22 cellular contexts compared by ENCODE assay signal in the genomic region with DNA sequence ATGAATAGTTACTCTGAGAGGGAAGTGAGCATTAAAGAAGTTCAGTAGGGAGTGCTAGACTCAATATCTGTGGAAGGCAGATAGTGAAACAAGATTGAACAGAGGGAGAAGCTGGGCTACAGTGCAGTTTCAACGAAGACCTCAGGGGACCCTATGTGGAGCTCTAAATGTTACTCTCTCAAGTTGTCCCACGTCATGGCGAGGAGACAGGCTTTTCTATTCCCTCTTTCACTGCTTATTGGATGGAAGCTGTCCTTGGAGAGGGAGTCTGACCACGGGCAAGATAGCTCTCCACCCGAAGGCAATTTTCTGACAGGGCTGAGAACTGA. TPM values are rescaled to one million over a fixed set of nuclear protein-coding genes. Genes with fewer than 3 reads are reported as not detected.
"Had no signal": no experiment of that assay in that cellular context is flagged by ENCODE, and none has a peak within 500 bp of the region (broad histone marks: within the 10 kb centered on the region; RNA-seq: fewer than 3 reads in every experiment).

No MANE protein-coding gene starts in this region.

- H3K27me3 ChIP-seq: esophagus muscularis mucosa, gastrocnemius medialis, heart right ventricle, neutrophil, sigmoid colon, suprapubic skin, tibial artery, upper lobe of left lung, uterus had no signal

- FAIRE-seq: islet of Langerhans had no signal

- DNase-seq: cortex of kidney; effector memory CD8-positive, alpha-beta T cell; gastrocnemius medialis; heart right ventricle; hypothalamus; kidney glomerular epithelial cell; mucosa of descending colon; naive thymus-derived CD8-positive, alpha-beta T cell; posterior cingulate gyrus; sigmoid colon; stimulated activated CD4-positive, alpha-beta T cell treated with anti-CD3 and anti-CD28 coated beads, Interleukin-2, amount 100 ng/mL, for 24 hours; stimulated activated naive CD8-positive, alpha-beta T cell treated with anti-CD3 and anti-CD28 coated beads, Interleukin-15, Interleukin-2, amounts not matched to agents 100 U/mL and 50 U/mL, for 24 hours; tibial artery; upper lobe of left lung; uterus had no signal

- H3K9me3 ChIP-seq: esophagus muscularis mucosa, gastrocnemius medialis, heart right ventricle, mucosa of descending colon, neutrophil, sigmoid colon, suprapubic skin, tibial artery, upper lobe of left lung, uterus had no signal

- H3K4me3 ChIP-seq: esophagus muscularis mucosa, gastrocnemius medialis, heart right ventricle, mucosa of descending colon, sigmoid colon, skin epidermis, suprapubic skin, tibial artery, upper lobe of left lung, uterus had no signal

- ATAC-seq: effector memory CD8-positive, alpha-beta T cell; gastrocnemius medialis; heart right ventricle; mucosa of descending colon; naive thymus-derived CD8-positive, alpha-beta T cell; stimulated activated naive CD8-positive, alpha-beta T cell treated with anti-CD3 and anti-CD28 coated beads, Interleukin-15, Interleukin-2, amounts not matched to agents 100 U/mL and 50 U/mL, for 24 hours had no signal

- H3K27ac ChIP-seq: epithelial cell of prostate, esophagus muscularis mucosa, gastrocnemius medialis, heart right ventricle, neutrophil, sigmoid colon, skin epidermis, suprapubic skin, tibial artery, upper lobe of left lung, uterus had no signal

- H3K36me3 ChIP-seq: esophagus muscularis mucosa, gastrocnemius medialis, heart right ventricle, neutrophil, sigmoid colon, suprapubic skin, tibial artery, upper lobe of left lung, uterus had no signal

- H3K4me1 ChIP-seq: esophagus muscularis mucosa, gastrocnemius medialis, heart right ventricle, sigmoid colon, suprapubic skin, tibial artery, uterus had no signal

RNA-seq across cellular contexts. Expression of gene CCSER1, which starts 42.3 kb away (rescaled TPM):
- total RNA-seq: osteocyte had no signal
- polyA plus RNA-seq: naive thymus-derived CD8-positive, alpha-beta T cell had no signal
